Comparison of ENCODE assay signal across 8 cellular contexts in the genomic region with DNA sequence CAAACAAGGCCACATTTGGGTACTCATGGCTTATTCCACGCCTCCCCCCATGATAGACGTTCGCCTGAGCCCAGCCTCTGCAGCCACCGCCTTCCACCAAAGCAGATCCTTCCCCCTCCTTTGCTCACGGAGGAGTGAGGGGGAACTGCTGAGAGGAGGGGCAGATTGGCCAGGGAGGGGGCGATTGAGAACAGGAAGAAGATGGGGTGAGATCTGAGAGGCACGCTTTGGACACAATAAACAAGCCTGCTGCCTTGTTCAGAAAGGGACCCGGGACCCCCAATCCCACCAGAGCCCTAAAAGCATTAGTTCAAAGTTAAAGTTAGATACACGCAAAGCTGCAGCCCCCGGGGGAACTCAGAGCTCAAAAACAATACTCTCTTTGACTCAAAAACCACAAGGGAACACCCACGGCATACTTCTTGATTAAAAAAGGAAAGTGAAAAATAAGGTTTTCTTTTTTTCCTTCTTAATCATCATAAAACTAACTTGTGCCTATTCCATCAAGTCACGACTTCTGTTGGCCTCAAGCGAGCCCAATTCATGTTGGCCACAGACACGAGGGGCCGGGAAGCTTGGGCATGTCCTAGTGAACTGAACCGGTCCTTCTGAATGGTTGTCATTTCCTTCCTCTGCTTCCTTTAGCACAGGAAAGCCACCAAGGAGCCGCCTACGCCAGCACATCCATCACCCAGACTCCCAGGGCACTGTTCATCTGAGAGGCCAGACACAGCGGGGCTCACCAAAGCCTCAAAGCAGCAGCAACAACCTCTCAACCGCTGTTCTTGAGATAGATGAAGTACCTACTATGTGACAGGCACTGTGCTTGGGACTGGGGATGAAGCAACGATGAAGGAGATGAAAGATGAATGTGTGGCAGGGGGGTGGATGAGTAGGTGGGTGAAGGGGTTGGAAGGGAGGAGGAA. TPM values are rescaled to one million over a fixed set of nuclear protein-coding genes. Genes with fewer than 3 reads are reported as not detected.
A peak's percentile ranks its signal among the peaks of the same experiment; 100 is the strongest.
DNase-seq lines count a peak whose midpoint lies in the region; ATAC-seq and TF ChIP-seq lines count a peak whose summit lies in the region.

No MANE protein-coding gene starts in this region.

- peak overlapping the region; percentile 60 for H3K27ac Mint-ChIP-seq in activated CD8-positive, alpha-beta memory T cell treated with anti-CD3 and anti-CD28 coated beads, Interleukin-2, amount 10 ng/mL, durations not matched to agents 7 days and 5 days
- H3K27ac Mint-ChIP-seq in type B pancreatic cell: peak overlapping the region; percentile 25

- peak overlapping the region; percentile 23 for H3K4me3 Mint-ChIP-seq in activated CD8-positive, alpha-beta memory T cell treated with anti-CD3 and anti-CD28 coated beads, Interleukin-2, amount 10 ng/mL, durations not matched to agents 7 days and 5 days
- H3K4me3 Mint-ChIP-seq in type B pancreatic cell: peak overlapping the region; percentile 28

- H3K27ac ChIP-seq in HL-60 (replicated peaks): peak overlapping the region; percentile 73

- TF ChIP-seq CTCF in HL-60 (IDR thresholded peaks at IDR 0.05; ENCODE audit: insufficient read depth, low read length): no peak
- TF ChIP-seq CTCF in type B pancreatic cell (conservative IDR thresholded peaks at IDR 0.05): no peak

- H3K4me3 ChIP-seq in HL-60 (replicated peaks; ENCODE audit: insufficient read depth, low read length): no peak overlapping the region

- H3K36me3 Mint-ChIP-seq in activated CD8-positive, alpha-beta memory T cell treated with anti-CD3 and anti-CD28 coated beads, Interleukin-2, amount 10 ng/mL, durations not matched to agents 7 days and 5 days: peaks cover 52% of the 10 kb centered on the region
- H3K36me3 Mint-ChIP-seq in type B pancreatic cell: peaks cover 5% of the 10 kb centered on the region

- peaks cover 95% of the 10 kb centered on the region for H3K4me1 Mint-ChIP-seq in activated CD8-positive, alpha-beta memory T cell treated with anti-CD3 and anti-CD28 coated beads, Interleukin-2, amount 10 ng/mL, durations not matched to agents 7 days and 5 days
- H3K4me1 Mint-ChIP-seq in type B pancreatic cell (ENCODE audit: unreplicated experiment): peaks cover 34% of the 10 kb centered on the region

- ATAC-seq in activated CD8-positive, alpha-beta memory T cell treated with anti-CD3 and anti-CD28 coated beads, Interleukin-2, amount 10 ng/mL, durations not matched to agents 7 days and 5 days: peak; percentile 27
- ATAC-seq in HG03442 (IDR thresholded peaks at IDR 0.05; ENCODE audit: unreplicated experiment): no peak

- H3K27me3 ChIP-seq in HL-60 (ENCODE audit: insufficient read depth, poor library complexity, severe bottlenecking): no peaks in the 10 kb centered on the region

- CTCF ChIA-PET in activated CD8-positive, alpha-beta memory T cell treated with anti-CD3 and anti-CD28 coated beads, Interleukin-2, amount 10 ng/mL, durations not matched to agents 7 days and 5 days (lab: Charles Lee): interaction anchor here (0.9 to 2.5 kb wide), 6 partner anchors 16 to 112 kb away, joined by 3 to 6 read pairs (median 3); no protein-coding TSS in a partner anchor

- H3K9me3 Mint-ChIP-seq in activated CD8-positive, alpha-beta memory T cell treated with anti-CD3 and anti-CD28 coated beads, Interleukin-2, amount 10 ng/mL, durations not matched to agents 7 days and 5 days (ENCODE audit: low read depth): no peaks in the 10 kb centered on the region
- H3K9me3 Mint-ChIP-seq in type B pancreatic cell: no peaks in the 10 kb centered on the region

- peak; percentile 53 for DNase-seq in GF-D8 (lab: John Stamatoyannopoulos, UW)
- DNase-seq in HL-60 (ENCODE audit: low read depth in 1 of 2, low spot score in 1 of 2): peak; percentile 33 to 81
- DNase-seq in activated CD8-positive, alpha-beta memory T cell treated with anti-CD3 and anti-CD28 coated beads, Interleukin-2, amount 10 ng/mL, durations not matched to agents 7 days and 5 days: peak; percentile 66
- DNase-seq in left kidney (ENCODE audit: low read depth, low spot score): peak; percentile 20
- DNase-seq in type B pancreatic cell (ENCODE audit: extremely low spot score, unreplicated experiment): no peak
- no peak for DNase-seq in cerebellum (ENCODE audit: low spot score)
- DNase-seq in cerebellar cortex (ENCODE audit: low spot score): no peak

- no peaks in the 10 kb centered on the region for H3K27me3 Mint-ChIP-seq in activated CD8-positive, alpha-beta memory T cell treated with anti-CD3 and anti-CD28 coated beads, Interleukin-2, amount 10 ng/mL, durations not matched to agents 7 days and 5 days
- H3K27me3 Mint-ChIP-seq in type B pancreatic cell: no peaks in the 10 kb centered on the region

RNA-seq across cellular contexts. Expression of gene NFATC2, which starts 44.7 kb away (rescaled TPM):
- 10 to 100 TPM; 39.9 to 59.0 TPM for total RNA-seq in activated CD8-positive, alpha-beta memory T cell treated with anti-CD3 and anti-CD28 coated beads, Interleukin-2, amount 10 ng/mL, durations not matched to agents 7 days and 5 days
- 4.8 and 9.5 TPM in 2 replicates for total RNA-seq in type B pancreatic cell (ENCODE audit: low replicate concordance)
- 1.3 TPM for total RNA-seq in cerebellum

Comparison
In these comparisons a context has a peak if more than half of its experiments do, and no peak if none do; other contexts are left out.
1. DNase-seq: peak in GF-D8 (single experiment), HL-60 (2 of 2), activated CD8-positive, alpha-beta memory T cell treated with anti-CD3 and anti-CD28 coated beads, Interleukin-2, amount 10 ng/mL, durations not matched to agents 7 days and 5 days (single experiment) and left kidney (single experiment); none in type B pancreatic cell (single experiment), cerebellum (single experiment) and cerebellar cortex (single experiment).